In genomic region chr21:42219606-42220137, GRCh38 we compare ENCODE assay signal across 7 cellular contexts. TPM values are rescaled to one million over a fixed set of nuclear protein-coding genes. Genes with fewer than 3 reads are reported as not detected.
DNase-seq lines count a peak whose midpoint lies in the region; ATAC-seq and TF ChIP-seq lines count a peak whose summit lies in the region.

No MANE protein-coding gene starts in this region.

- TF ChIP-seq CTCF in GM12875 (IDR thresholded peaks at IDR 0.05; ENCODE audit: borderline replicate concordance, insufficient read depth, low read depth, low read length) (no peak), HL-60 (IDR thresholded peaks at IDR 0.05; ENCODE audit: insufficient read depth, low read length) (no peak)

- no peaks in the 10 kb centered on the region for H3K36me3 ChIP-seq in rectal smooth muscle tissue (ENCODE audit: control insufficient read depth, insufficient read depth, low read length)

- CTCF ChIA-PET in activated naive CD4-positive, alpha-beta T cell treated with anti-CD3 and anti-CD28 coated beads, Interleukin-2, amount 10 ng/mL, durations not matched to agents 7 days and 5 days (lab: Charles Lee): interaction anchor here (0.7 to 4.1 kb wide), 12 partner anchors 10 to 309 kb away, joined by 3 to 25 read pairs (median 5); no protein-coding TSS in a partner anchor

- peaks cover 22% of the 10 kb centered on the region for H3K4me1 ChIP-seq in rectal smooth muscle tissue (ENCODE audit: control insufficient read depth, insufficient read depth, low read length)

- H3K27me3 Mint-ChIP-seq in activated naive CD4-positive, alpha-beta T cell treated with anti-CD3 and anti-CD28 coated beads, Interleukin-2, amount 10 ng/mL, durations not matched to agents 7 days and 5 days: peaks cover 5% of the 10 kb centered on the region

- H3K4me3 ChIP-seq in GM12875 (ENCODE audit: low read depth, low read length) (peak overlapping the region; percentile 37), HL-60 (replicated peaks; ENCODE audit: insufficient read depth, low read length) (peak overlapping the region; percentile 4; the same call in 1 of the 2 replicates), rectal smooth muscle tissue (ENCODE audit: low read length) (peak overlapping the region; percentile 90)

- H3K27ac Mint-ChIP-seq in activated naive CD4-positive, alpha-beta T cell treated with anti-CD3 and anti-CD28 coated beads, Interleukin-2, amount 10 ng/mL, durations not matched to agents 7 days and 5 days: peak overlapping the region; percentile 89

- intact Hi-C loops in left cardiac atrium (cut with DNase I): no loop called here

- H3K27me3 ChIP-seq in HL-60 (ENCODE audit: insufficient read depth, poor library complexity, severe bottlenecking): peaks cover 28% of the 10 kb centered on the region
- no peaks in the 10 kb centered on the region for H3K27me3 ChIP-seq in rectal smooth muscle tissue (ENCODE audit: control insufficient read depth, insufficient read depth, low read length)

- DNase-seq in HL-60 (ENCODE audit: low read depth in 1 of 2, low spot score in 1 of 2) (peak in 1 of 2 experiments; percentile 23), left cardiac atrium (no peak), RKO (ENCODE audit: low spot score) (no peak), GM19240 (ENCODE audit: insufficient read length, low spot score) (no peak)
- no peak for DNase-seq in activated naive CD4-positive, alpha-beta T cell treated with anti-CD3 and anti-CD28 coated beads, Interleukin-2, amount 10 ng/mL, durations not matched to agents 7 days and 5 days

- ATAC-seq in left cardiac atrium: peak; percentile 46 to 48

- H3K27ac ChIP-seq in HL-60 (replicated peaks): no peak overlapping the region
- peak overlapping the region; percentile 88 for H3K27ac ChIP-seq in rectal smooth muscle tissue (ENCODE audit: low read depth, low read length)

- peaks cover 32% of the 10 kb centered on the region for H3K4me1 Mint-ChIP-seq in activated naive CD4-positive, alpha-beta T cell treated with anti-CD3 and anti-CD28 coated beads, Interleukin-2, amount 10 ng/mL, durations not matched to agents 7 days and 5 days

- peaks cover 12% of the 10 kb centered on the region for H3K36me3 Mint-ChIP-seq in activated naive CD4-positive, alpha-beta T cell treated with anti-CD3 and anti-CD28 coated beads, Interleukin-2, amount 10 ng/mL, durations not matched to agents 7 days and 5 days

- peak overlapping the region; percentile 57 for H3K9ac ChIP-seq in rectal smooth muscle tissue (ENCODE audit: low read length)

- peaks cover 13% of the 10 kb centered on the region for H3K9me3 Mint-ChIP-seq in activated naive CD4-positive, alpha-beta T cell treated with anti-CD3 and anti-CD28 coated beads, Interleukin-2, amount 10 ng/mL, durations not matched to agents 7 days and 5 days

- peak overlapping the region; percentile 84 for H3K4me3 Mint-ChIP-seq in activated naive CD4-positive, alpha-beta T cell treated with anti-CD3 and anti-CD28 coated beads, Interleukin-2, amount 10 ng/mL, durations not matched to agents 7 days and 5 days

RNA-seq across cellular contexts. Expression of gene ABCG1, which starts 0.7 kb away (rescaled TPM):
- total RNA-seq in left cardiac atrium: 10 to 100 TPM in 1 of 2 donors, 1 to 10 TPM in 1; 6.3 to 13.5 TPM

Comparison
In these comparisons a context has a peak if more than half of its experiments do, and no peak if none do; other contexts are left out.
1. H3K4me3 ChIP-seq: peak in every context shown above with its lines; median percentile 90 in rectal smooth muscle tissue; 37 in GM12875; 4 in HL-60.